Comparison of ENCODE assay signal across 16 cellular contexts in the genomic region with DNA sequence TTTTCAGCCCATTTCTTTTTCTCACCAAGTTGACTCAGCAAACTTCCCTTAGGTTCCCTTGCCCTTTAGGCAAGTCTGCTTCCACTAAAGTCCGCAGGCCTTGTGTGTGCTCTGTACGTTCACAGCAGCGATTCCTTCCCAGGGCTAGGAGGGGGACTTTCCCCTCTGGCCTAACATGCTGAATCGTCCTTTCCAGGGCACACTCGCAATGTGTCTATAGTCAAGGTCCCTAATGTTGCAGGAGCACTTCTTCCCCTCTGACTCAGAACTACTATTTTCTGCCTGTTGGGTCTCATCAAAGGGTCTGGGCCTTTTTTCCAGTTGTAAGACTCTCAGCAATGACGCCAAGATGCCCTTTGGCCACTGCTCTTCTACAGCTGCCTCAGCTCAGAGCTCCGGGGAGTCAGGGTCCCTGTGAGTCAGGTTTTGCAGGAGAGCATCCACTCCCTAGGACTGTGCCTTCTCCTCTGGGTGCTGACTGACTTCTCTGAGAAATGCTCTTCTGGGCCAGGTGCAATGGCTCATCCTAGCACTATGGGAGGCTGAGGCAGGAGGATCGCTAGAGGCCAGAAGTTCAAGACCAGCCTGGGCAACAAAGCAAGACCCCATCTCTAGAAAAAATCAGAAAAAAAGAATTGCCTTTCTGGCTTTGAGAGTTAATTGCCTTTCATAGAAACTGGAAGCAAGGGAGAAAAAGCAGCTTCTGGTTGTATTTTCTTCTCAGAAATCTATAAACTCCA.
DNase-seq lines count a peak whose midpoint lies in the region; ATAC-seq and TF ChIP-seq lines count a peak whose summit lies in the region.
"Had no signal": no experiment of that assay in that cellular context is flagged by ENCODE, and none has a peak within 500 bp of the region (broad histone marks: within the 10 kb centered on the region; RNA-seq: fewer than 3 reads in every experiment).

No MANE protein-coding gene starts in this region.

- peaks cover 0 to 59% (median 35%) of the 10 kb centered on the region in 12 donors for H3K4me1 ChIP-seq in heart left ventricle
- H3K4me1 ChIP-seq in ascending aorta = peaks cover 6 to 25% of the 10 kb centered on the region in 2 donors
- peaks cover 44 to 78% of the 10 kb centered on the region in 2 donors for H3K4me1 ChIP-seq in thyroid gland

- H3K4me3 ChIP-seq in heart left ventricle (no peak overlapping the region), ascending aorta (no peak overlapping the region), thyroid gland (replicated peaks in 1 of 3) (no peak overlapping the region)
- H3K4me3 ChIP-seq: K562, transverse colon had no signal

- H3K9me3 ChIP-seq in heart left ventricle (no peaks in the 10 kb centered on the region), ascending aorta (no peaks in the 10 kb centered on the region), thyroid gland (no peaks in the 10 kb centered on the region)
- H3K9me3 ChIP-seq: transverse colon had no signal

- H3K27ac ChIP-seq in heart left ventricle = peak overlapping the region in 9 of 12 donors; percentile 6 to 65 (median 50)
- H3K27ac ChIP-seq in ascending aorta = peak overlapping the region; percentile 60 to 70
- peak overlapping the region in 2 of 3 donors; percentile 29 to 83 for H3K27ac ChIP-seq in thyroid gland
- H3K27ac ChIP-seq: VCaP had no signal

- DNase-seq in heart left ventricle (peak in 1 of 5 donors; percentile 60), cardiac septum (ENCODE audit: low spot score) (no peak), ascending aorta (ENCODE audit: low spot score in 2 of 2) (no peak), kidney tubule cell (ENCODE audit: low spot score) (peak; percentile 69), thyroid gland (no peak), NCI-H526 (lab: John Stamatoyannopoulos, UW) (no peak), NK-92 (lab: John Stamatoyannopoulos, UW; ENCODE audit: unreplicated experiment) (no peak)
- DNase-seq: ACHN; activated CD8-positive, alpha-beta memory T cell treated with anti-CD3 and anti-CD28 coated beads, Interleukin-2, amount 50 U/mL, for 4 hours; activated naive CD4-positive, alpha-beta T cell treated with anti-CD3 and anti-CD28 coated beads, Interleukin-2, amount 50 U/mL, for 16 hours; cortex of kidney; NK-92 treated with Interleukin-12 subunit alpha and Interleukin-12 subunit beta, amount 100 ng/mL, for 24 hours; transverse colon had no signal

- H3K36me3 ChIP-seq in heart left ventricle (no peaks in the 10 kb centered on the region), ascending aorta (no peaks in the 10 kb centered on the region), thyroid gland (no peaks in the 10 kb centered on the region)
- H3K36me3 ChIP-seq: transverse colon had no signal

- TF ChIP-seq POLR2A in heart left ventricle (IDR thresholded peaks at IDR 0.05) (no peak), thyroid gland (IDR thresholded peaks at IDR 0.05) (no peak)

- intact Hi-C loops in heart left ventricle (cut with DNase I) (loop anchor here in 2 of 10 donors (10.0 kb wide), 3 partner anchors 60 to 330 kb away; a partner anchor contains a TSS), cardiac septum (cut with DNase I) (no loop called here), ascending aorta (cut with DNase I) (loop anchor here (5.0 kb wide), 1 partner anchor 68 kb away; no protein-coding TSS in a partner anchor), thyroid gland (cut with DNase I) (no loop called here)

- TF ChIP-seq CTCF in heart left ventricle (IDR thresholded peaks at IDR 0.05) = no peak
- no peak for TF ChIP-seq CTCF in ascending aorta (IDR thresholded peaks at IDR 0.05)
- TF ChIP-seq CTCF in thyroid gland (IDR thresholded peaks at IDR 0.05) = no peak

- H3K27me3 ChIP-seq in heart left ventricle (no peaks in the 10 kb centered on the region), ascending aorta (no peaks in the 10 kb centered on the region), thyroid gland (no peaks in the 10 kb centered on the region)

- peak in 3 of 4 donors; percentile 18 to 27 (median 21) for ATAC-seq in heart left ventricle
- no peak for ATAC-seq in HG03097 (IDR thresholded peaks at IDR 0.05; ENCODE audit: low FRiP score, unreplicated experiment)
- ATAC-seq: K562 had no signal

- 83 to 90% (median 89%) methylated on average over 8 of the region's 8 CpGs for WGBS in heart left ventricle, 4 donors
- WGBS in thyroid gland, 2 donors = 87 to 96% methylated on average over 8 of the region's 8 CpGs
